Comparison of ENCODE assay signal across 1 cellular context in the genomic region with DNA sequence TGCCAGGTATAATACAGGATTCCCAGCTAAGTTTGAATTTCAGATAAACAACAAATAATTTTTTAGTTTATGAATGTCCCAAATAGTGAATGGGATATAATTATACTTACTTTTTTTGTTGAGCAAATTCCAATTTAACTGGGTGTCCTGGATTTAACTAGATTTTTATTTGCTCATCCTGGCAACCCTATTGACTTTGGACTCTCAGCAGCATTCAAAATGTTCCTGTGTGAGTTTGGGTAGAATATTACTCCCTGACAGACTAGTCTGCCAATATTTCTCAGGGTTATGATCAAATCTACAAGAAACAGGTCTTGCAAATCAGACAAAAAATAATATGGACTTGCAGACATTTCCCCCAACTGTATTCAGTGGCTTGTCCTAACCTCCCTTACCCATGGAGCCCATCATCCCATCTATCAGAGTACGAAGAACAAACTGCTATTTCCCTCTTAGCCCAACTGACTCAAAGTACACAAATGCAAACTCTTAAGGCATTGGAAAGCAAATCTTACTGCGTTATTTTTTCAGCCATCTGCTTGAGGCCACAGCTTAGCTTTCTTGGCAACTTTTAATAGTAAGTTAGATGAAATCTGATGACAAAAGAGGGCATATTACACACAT.
TF ChIP-seq lines count a peak whose summit lies in the region.

No MANE protein-coding gene starts in this region.

TF ChIP-seq in SK-N-SH treated with all-trans-retinoic acid at 6 μM for 48 hours, 23 proteins besides CTCF, POLR2A, EP300 and RAD21 (continued from another document):
- TF ChIP-seq BACH2 (CRISPR knock-in tag; IDR thresholded peaks at IDR 0.05; ENCODE audit: borderline replicate concordance) (no peak), ZC3H10 (CRISPR knock-in tag; IDR thresholded peaks at IDR 0.05) (no peak), CREB5 (CRISPR knock-in tag; IDR thresholded peaks at IDR 0.05; ENCODE audit: low read depth) (no peak), TCF4 (CRISPR knock-in tag; IDR thresholded peaks at IDR 0.05; ENCODE audit: borderline replicate concordance) (no peak), ZNF70 (CRISPR knock-in tag; IDR thresholded peaks at IDR 0.05) (no peak), ARNTL (CRISPR knock-in tag; IDR thresholded peaks at IDR 0.05; ENCODE audit: borderline replicate concordance, low read depth) (no peak), PATZ1 (CRISPR knock-in tag; IDR thresholded peaks at IDR 0.05; ENCODE audit: borderline replicate concordance) (no peak), CSDC2 (CRISPR knock-in tag; IDR thresholded peaks at IDR 0.05) (no peak), CSRNP3 (CRISPR knock-in tag; IDR thresholded peaks at IDR 0.05) (no peak), OSR1 (CRISPR knock-in tag; IDR thresholded peaks at IDR 0.05) (no peak), ZNF565 (CRISPR knock-in tag; conservative IDR thresholded peaks at IDR 0.05; ENCODE audit: low read depth) (no peak), RARB (CRISPR knock-in tag; IDR thresholded peaks at IDR 0.05) (no peak)
- TF ChIP-seq, protein P1, sequence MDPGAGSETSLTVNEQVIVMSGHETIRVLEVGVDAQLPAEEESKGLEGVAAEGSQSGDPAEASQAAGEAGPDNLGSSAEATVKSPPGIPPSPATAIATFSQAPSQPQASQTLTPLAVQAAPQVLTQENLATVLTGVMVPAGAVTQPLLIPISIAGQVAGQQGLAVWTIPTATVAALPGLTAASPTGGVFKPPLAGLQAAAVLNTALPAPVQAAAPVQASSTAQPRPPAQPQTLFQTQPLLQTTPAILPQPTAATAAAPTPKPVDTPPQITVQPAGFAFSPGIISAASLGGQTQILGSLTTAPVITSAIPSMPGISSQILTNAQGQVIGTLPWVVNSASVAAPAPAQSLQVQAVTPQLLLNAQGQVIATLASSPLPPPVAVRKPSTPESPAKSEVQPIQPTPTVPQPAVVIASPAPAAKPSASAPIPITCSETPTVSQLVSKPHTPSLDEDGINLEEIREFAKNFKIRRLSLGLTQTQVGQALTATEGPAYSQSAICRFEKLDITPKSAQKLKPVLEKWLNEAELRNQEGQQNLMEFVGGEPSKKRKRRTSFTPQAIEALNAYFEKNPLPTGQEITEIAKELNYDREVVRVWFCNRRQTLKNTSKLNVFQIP (CRISPR knock-in tag; IDR thresholded peaks at IDR 0.05; ENCODE audit: borderline replicate concordance, low read depth): no peak
